ENCODE assay signal across 8 cellular contexts in the genomic region with DNA sequence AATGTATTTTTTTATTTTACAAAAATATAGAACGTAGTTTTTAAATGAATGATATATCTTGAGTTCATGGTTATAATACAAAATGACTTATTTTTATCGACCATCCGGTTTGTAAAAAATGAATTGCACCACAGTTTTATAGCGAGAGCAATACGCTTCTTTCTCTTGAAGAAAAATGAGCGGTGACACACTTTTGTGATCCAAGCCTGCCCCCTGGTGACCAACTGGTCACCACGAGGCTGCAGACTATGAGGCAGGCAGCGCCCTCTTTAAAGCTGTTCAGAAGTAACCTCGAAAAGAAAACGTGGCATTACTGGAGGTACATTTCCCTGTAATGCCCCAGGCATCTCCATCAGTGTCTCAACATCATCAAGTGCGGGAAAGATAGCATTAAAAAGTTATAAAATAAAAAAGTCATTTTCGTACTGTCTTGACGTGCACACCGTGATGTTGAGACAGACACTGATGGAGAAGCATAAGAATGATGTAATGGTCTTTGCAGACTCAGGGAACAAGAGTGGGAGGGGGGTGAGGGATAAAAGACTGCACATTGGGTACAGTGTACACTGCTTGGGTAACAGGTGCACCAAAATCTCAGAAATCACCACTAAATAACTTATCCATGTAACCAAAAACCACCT.
A peak's percentile ranks its signal among the peaks of the same experiment; 100 is the strongest.
DNase-seq lines count a peak whose midpoint lies in the region; ATAC-seq and TF ChIP-seq lines count a peak whose summit lies in the region.

No MANE protein-coding gene starts in this region.

- no peaks in the 10 kb centered on the region for H3K79me1 ChIP-seq in neuronal stem cell (ENCODE audit: low read depth, low read length)

- no peak for TF ChIP-seq POLR2A in thyroid gland (IDR thresholded peaks at IDR 0.05)

- H3K27me3 ChIP-seq in Panc1 (ENCODE audit: control insufficient read depth, insufficient read depth, low read length) (no peaks in the 10 kb centered on the region), neuronal stem cell (ENCODE audit: control insufficient read depth in 3 of 3, insufficient read depth in 3 of 3, low read depth in 1 of 3, low read length in 3 of 3) (no peaks in the 10 kb centered on the region), thyroid gland (no peaks in the 10 kb centered on the region)

- TF ChIP-seq RAD21 in Ishikawa (IDR thresholded peaks at IDR 0.05; ENCODE audit: low read depth) = peak; percentile 94

- no peak overlapping the region for H3K23ac ChIP-seq in neuronal stem cell (ENCODE audit: low read depth, low read length, poor library complexity)

- H2AFZ ChIP-seq in neuronal stem cell (ENCODE audit: low read length) = peak overlapping the region; percentile 22

- H3K36me3 ChIP-seq in Panc1 (ENCODE audit: control insufficient read depth, insufficient read depth, low read length) (no peaks in the 10 kb centered on the region), neuronal stem cell (replicated peaks in 1 of 2; ENCODE audit: control insufficient read depth in 2 of 2, insufficient read depth in 2 of 2, low read length in 2 of 2) (no peaks in the 10 kb centered on the region), thyroid gland (no peaks in the 10 kb centered on the region)

- H3K27ac Mint-ChIP-seq in activated T-helper 17 cell treated with anti-CD3 and anti-CD28 coated beads, Interleukin-2, amount 50 U/mL, for 72 hours = no peak overlapping the region

- no peak overlapping the region for H2BK15ac ChIP-seq in neuronal stem cell (ENCODE audit: low read length)

- ATAC-seq in Panc1 = peak; percentile 70
- ATAC-seq in activated T-helper 17 cell treated with anti-CD3 and anti-CD28 coated beads, Interleukin-2, amount 50 U/mL, for 72 hours (replicated peaks) = peak; percentile 49
- no peak for ATAC-seq in HG02678 (IDR thresholded peaks at IDR 0.05; ENCODE audit: unreplicated experiment)

- no peak overlapping the region for H3K9ac ChIP-seq in neuronal stem cell (ENCODE audit: low read depth, low read length, poor library complexity)

- no peak overlapping the region for H2BK5ac ChIP-seq in neuronal stem cell (ENCODE audit: low read length)

- no peak overlapping the region for H3K4ac ChIP-seq in neuronal stem cell (ENCODE audit: low read length)

- peak; percentile 46 for DNase-seq in Panc1 (ENCODE audit: low read depth, low spot score)
- peak; percentile 83 for DNase-seq in fibroblast of the conjunctiva (ENCODE audit: low read depth)
- DNase-seq in neuronal stem cell (ENCODE audit: low spot score) = peak; percentile 69
- DNase-seq in thyroid gland = peak; percentile 84 to 90

- no peaks in the 10 kb centered on the region for H3K4me1 ChIP-seq in Panc1 (ENCODE audit: control insufficient read depth, insufficient read depth, low read length)
- H3K4me1 ChIP-seq in neuronal stem cell (ENCODE audit: control insufficient read depth in 2 of 2, insufficient read depth in 1 of 2, low read depth in 1 of 2, low read length in 2 of 2) = no peaks in the 10 kb centered on the region
- H3K4me1 ChIP-seq in thyroid gland = no peaks in the 10 kb centered on the region

- H3K9me3 Mint-ChIP-seq in activated T-helper 17 cell treated with anti-CD3 and anti-CD28 coated beads, Interleukin-2, amount 50 U/mL, for 72 hours = no peaks in the 10 kb centered on the region

- H3K4me3 ChIP-seq in Panc1 (ENCODE audit: low read depth in 2 of 2, low read length in 2 of 2) = no peak overlapping the region
- H3K4me3 ChIP-seq in neuronal stem cell (ENCODE audit: low read length in 2 of 2) = no peak overlapping the region
- no peak overlapping the region for H3K4me3 ChIP-seq in thyroid gland (replicated peaks in 1 of 3)

- in situ Hi-C loops in Panc1 (cut with HindIII; ENCODE audit: low pct_unique_long_range_greater_than_20kb, low sequenced_read_pairs) = no loop called here

- H3K9me3 ChIP-seq in Panc1 (ENCODE audit: control insufficient read depth, insufficient read depth, low read depth, low read length) (no peaks in the 10 kb centered on the region), neuronal stem cell (replicated peaks in 1 of 2; ENCODE audit: control insufficient read depth in 2 of 2, insufficient read depth in 1 of 2, low read depth in 1 of 2, low read length in 2 of 2) (no peaks in the 10 kb centered on the region), thyroid gland (no peaks in the 10 kb centered on the region)

- CTCF ChIA-PET in Panc1 (lab: Charles Lee) = interaction anchor here (1.5 kb wide), 1 partner anchor 1044 kb away, joined by 8 read pairs; no protein-coding TSS in a partner anchor

- H2AK5ac ChIP-seq in neuronal stem cell (ENCODE audit: low read depth, low read length) = no peak overlapping the region

- POLR2A ChIA-PET in Panc1 (lab: Charles Lee) = no interaction called here

- H4K91ac ChIP-seq in neuronal stem cell (ENCODE audit: low read depth, low read length, poor library complexity) = no peak overlapping the region

- WGBS in neuronal stem cell (ENCODE audit: extremely low coverage in 2 of 2, insufficient read length in 2 of 2, insufficient replicate concordance in 1 of 2), 2 donors = no CpG with 5 or more reads among the region's 14 CpGs
- 6 to 7% methylated on average over 14 of the region's 14 CpGs for WGBS in thyroid gland, 2 donors

- H3K4me3 Mint-ChIP-seq in activated T-helper 17 cell treated with anti-CD3 and anti-CD28 coated beads, Interleukin-2, amount 50 U/mL, for 72 hours = no peak overlapping the region

- BruUV-seq in Panc1 (replicated peaks; lab: Mats Ljungman, UMichigan) = no TSS peak

- TF ChIP-seq EP300 in Ishikawa (IDR thresholded peaks at IDR 0.05; ENCODE audit: borderline replicate concordance) = no peak

- no peaks in the 10 kb centered on the region for H3K4me1 Mint-ChIP-seq in activated T-helper 17 cell treated with anti-CD3 and anti-CD28 coated beads, Interleukin-2, amount 50 U/mL, for 72 hours

- TF ChIP-seq CTCF in GM12872 (IDR thresholded peaks at IDR 0.05; ENCODE audit: insufficient read depth, low read depth, low read length) (peak; percentile 41), Panc1 (IDR thresholded peaks at IDR 0.05) (peak; percentile 77), thyroid gland (IDR thresholded peaks at IDR 0.05) (peak; percentile 48 to 85 (median 76))

- no peak overlapping the region for H3K14ac ChIP-seq in neuronal stem cell (ENCODE audit: low read length)

- intact Hi-C loops in Panc1 (cut with micrococcal nuclease; ENCODE audit: unreplicated experiment) (loop anchor here (1.0 to 10.0 kb wide), 3 partner anchors 351 to 1044 kb away; no protein-coding TSS in a partner anchor), thyroid gland (cut with DNase I) (loop anchor here (10.0 kb wide), 1 partner anchor 354 kb away; no protein-coding TSS in a partner anchor)

- no peak overlapping the region for H2BK120ac ChIP-seq in neuronal stem cell (ENCODE audit: low read depth, low read length)

- no peaks in the 10 kb centered on the region for H3K36me3 Mint-ChIP-seq in activated T-helper 17 cell treated with anti-CD3 and anti-CD28 coated beads, Interleukin-2, amount 50 U/mL, for 72 hours (ENCODE audit: low read depth)

- H3K18ac ChIP-seq in neuronal stem cell (ENCODE audit: low read length) = no peak overlapping the region

- H4K8ac ChIP-seq in neuronal stem cell (ENCODE audit: low read depth, low read length) = no peak overlapping the region

- H3K27me3 Mint-ChIP-seq in activated T-helper 17 cell treated with anti-CD3 and anti-CD28 coated beads, Interleukin-2, amount 50 U/mL, for 72 hours = peaks cover 6% of the 10 kb centered on the region

- H3K27ac ChIP-seq in Panc1 (ENCODE audit: low read length) (no peak overlapping the region), neuronal stem cell (replicated peaks; ENCODE audit: low read length) (no peak overlapping the region), thyroid gland (no peak overlapping the region)

- H2BK12ac ChIP-seq in neuronal stem cell (ENCODE audit: low read length) = no peak overlapping the region

- no peak overlapping the region for H3K4me2 ChIP-seq in neuronal stem cell (ENCODE audit: insufficient read depth, low read length, poor library complexity, severe bottlenecking)

TF ChIP-seq in Ishikawa, 13 proteins besides CTCF, POLR2A, EP300 and RAD21:
- TF ChIP-seq, protein P1, sequence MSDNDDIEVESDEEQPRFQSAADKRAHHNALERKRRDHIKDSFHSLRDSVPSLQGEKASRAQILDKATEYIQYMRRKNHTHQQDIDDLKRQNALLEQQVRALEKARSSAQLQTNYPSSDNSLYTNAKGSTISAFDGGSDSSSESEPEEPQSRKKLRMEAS (IDR thresholded peaks at IDR 0.05) = peak; percentile 49
- TF ChIP-seq, protein P2, sequence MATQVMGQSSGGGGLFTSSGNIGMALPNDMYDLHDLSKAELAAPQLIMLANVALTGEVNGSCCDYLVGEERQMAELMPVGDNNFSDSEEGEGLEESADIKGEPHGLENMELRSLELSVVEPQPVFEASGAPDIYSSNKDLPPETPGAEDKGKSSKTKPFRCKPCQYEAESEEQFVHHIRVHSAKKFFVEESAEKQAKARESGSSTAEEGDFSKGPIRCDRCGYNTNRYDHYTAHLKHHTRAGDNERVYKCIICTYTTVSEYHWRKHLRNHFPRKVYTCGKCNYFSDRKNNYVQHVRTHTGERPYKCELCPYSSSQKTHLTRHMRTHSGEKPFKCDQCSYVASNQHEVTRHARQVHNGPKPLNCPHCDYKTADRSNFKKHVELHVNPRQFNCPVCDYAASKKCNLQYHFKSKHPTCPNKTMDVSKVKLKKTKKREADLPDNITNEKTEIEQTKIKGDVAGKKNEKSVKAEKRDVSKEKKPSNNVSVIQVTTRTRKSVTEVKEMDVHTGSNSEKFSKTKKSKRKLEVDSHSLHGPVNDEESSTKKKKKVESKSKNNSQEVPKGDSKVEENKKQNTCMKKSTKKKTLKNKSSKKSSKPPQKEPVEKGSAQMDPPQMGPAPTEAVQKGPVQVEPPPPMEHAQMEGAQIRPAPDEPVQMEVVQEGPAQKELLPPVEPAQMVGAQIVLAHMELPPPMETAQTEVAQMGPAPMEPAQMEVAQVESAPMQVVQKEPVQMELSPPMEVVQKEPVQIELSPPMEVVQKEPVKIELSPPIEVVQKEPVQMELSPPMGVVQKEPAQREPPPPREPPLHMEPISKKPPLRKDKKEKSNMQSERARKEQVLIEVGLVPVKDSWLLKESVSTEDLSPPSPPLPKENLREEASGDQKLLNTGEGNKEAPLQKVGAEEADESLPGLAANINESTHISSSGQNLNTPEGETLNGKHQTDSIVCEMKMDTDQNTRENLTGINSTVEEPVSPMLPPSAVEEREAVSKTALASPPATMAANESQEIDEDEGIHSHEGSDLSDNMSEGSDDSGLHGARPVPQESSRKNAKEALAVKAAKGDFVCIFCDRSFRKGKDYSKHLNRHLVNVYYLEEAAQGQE (IDR thresholded peaks at IDR 0.05; ENCODE audit: low read depth) = no peak
